ENCODE assay signal across 26 cellular contexts in the genomic region with DNA sequence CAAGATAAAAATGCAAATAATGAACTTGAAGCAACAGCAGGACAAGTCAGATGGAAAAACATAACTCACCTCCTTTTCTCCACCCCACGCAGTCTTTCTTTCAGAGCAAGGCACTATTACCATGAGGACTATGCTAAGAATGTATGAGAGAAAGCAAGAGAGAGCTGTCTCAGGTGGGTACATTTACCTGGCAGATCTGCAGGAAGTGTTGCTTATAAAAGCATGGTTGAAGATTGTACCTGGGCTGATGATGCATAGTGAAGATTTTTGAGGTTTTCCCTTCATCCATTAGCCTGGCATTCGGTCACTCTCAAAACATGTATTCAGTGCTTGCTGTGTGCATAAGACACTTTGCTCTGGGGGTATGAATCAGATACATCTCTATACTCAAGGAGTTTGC.
DNase-seq lines count a peak whose midpoint lies in the region; ATAC-seq, FAIRE-seq and TF ChIP-seq lines count a peak whose summit lies in the region.
"Had no signal": no experiment of that assay in that cellular context is flagged by ENCODE, and none has a peak within 500 bp of the region (broad histone marks: within the 10 kb centered on the region; RNA-seq: fewer than 3 reads in every experiment).

No MANE protein-coding gene starts in this region.

- peak; percentile 29 for ATAC-seq in mucosa of descending colon
- no peak for ATAC-seq in GM21737 (IDR thresholded peaks at IDR 0.05; ENCODE audit: unreplicated experiment)
- ATAC-seq: activated naive CD4-positive, alpha-beta T cell treated with anti-CD3 and anti-CD28 coated beads, Interleukin-2, amount 50 U/mL, for 72 hours; gastrocnemius medialis; natural killer cell; right cardiac atrium had no signal

- H3K9me3 ChIP-seq in PC-9 (ENCODE audit: insufficient read depth, low read depth) (no peaks in the 10 kb centered on the region), mucosa of descending colon (no peaks in the 10 kb centered on the region)
- H3K9me3 ChIP-seq: ascending aorta, BLaER1, gastrocnemius medialis, HAP-1, transverse colon had no signal

- H3K27ac ChIP-seq in PC-9 = peak overlapping the region; percentile 46; the same call in 1 of the 2 replicates
- H3K27ac ChIP-seq: ascending aorta, BLaER1, gastrocnemius medialis, transverse colon had no signal

- H3K4me1 ChIP-seq in PC-9 (replicated peaks; ENCODE audit: insufficient read depth) = peaks cover 58% of the 10 kb centered on the region
- H3K4me1 ChIP-seq in mucosa of descending colon (ENCODE audit: low read depth) = no peaks in the 10 kb centered on the region
- H3K4me1 ChIP-seq: ascending aorta, gastrocnemius medialis, HAP-1 had no signal

- TF ChIP-seq CTCF in PC-9 (conservative IDR thresholded peaks at IDR 0.05) (no peak), bronchial epithelial cell (IDR thresholded peaks at IDR 0.05; ENCODE audit: insufficient read depth, low read length, severe bottlenecking) (no peak), mucosa of descending colon (IDR thresholded peaks at IDR 0.05) (no peak)

- no TSS peak for BruUV-seq in PC-9 (replicated peaks; lab: Mats Ljungman, UMichigan)

- no peak overlapping the region for H2AFZ ChIP-seq in PC-9

- H3F3A ChIP-seq in PC-9 (ENCODE audit: insufficient read depth, low read depth) = peaks cover 12% of the 10 kb centered on the region; the same call in 1 of the 2 replicates

- no peaks in the 10 kb centered on the region for H3K9me2 ChIP-seq in PC-9 (ENCODE audit: insufficient read depth)

- FAIRE-seq in bronchial epithelial cell (lab: Jason Lieb, UNC) = no peak
- FAIRE-seq: GM18507 had no signal

- POLR2A ChIA-PET in PC-9 (lab: Charles Lee; ENCODE audit: unreplicated experiment) = interaction anchor here (0.6 to 1.0 kb wide), 4 partner anchors 10 to 272 kb away, joined by 3 to 7 read pairs (median 6); no protein-coding TSS in a partner anchor

- peak overlapping the region; percentile 35; the same call in 1 of the 2 replicates for H3K4me2 ChIP-seq in PC-9

- CTCF ChIA-PET in PC-9 (lab: Charles Lee) = interaction anchor here (0.8 kb wide), 1 partner anchor 23 kb away, joined by 4 read pairs; no protein-coding TSS in a partner anchor

- H3K4me3 ChIP-seq in PC-9 (no peak overlapping the region), bronchial epithelial cell (ENCODE audit: low read depth, low read length) (no peak overlapping the region), mucosa of descending colon (no peak overlapping the region)
- H3K4me3 ChIP-seq: ascending aorta, BLaER1, gastrocnemius medialis, HAP-1, transverse colon had no signal

- DNase-seq in ELR (ENCODE audit: low read depth) (peak; percentile 28), PC-9 (peak; percentile 35 to 83), bronchial epithelial cell (ENCODE audit: low read depth) (peak; percentile 90), mucosa of descending colon (no peak), HUDEP-2 (lab: John Stamatoyannopoulos, UW; ENCODE audit: unreplicated experiment in 76 of 76) (no peak), T-helper 1 cell (no peak), SIG-M5 treated with dmso at 0.1 percent for 504 hours (lab: John Stamatoyannopoulos, UW; ENCODE audit: unreplicated experiment) (no peak)
- DNase-seq: activated CD4-positive, alpha-beta memory T cell treated with anti-CD3 and anti-CD28 coated beads, Interleukin-2, amount 10 ng/mL, durations not matched to agents 7 days and 5 days; endodermal cell; gastrocnemius medialis; GF-D8; hypothalamus; MV-4-11; natural killer cell; NCI-H146; NCI-H446; right cardiac atrium; SHP77; stimulated activated CD4-positive, alpha-beta T cell treated with anti-CD3 and anti-CD28 coated beads, Interleukin-2, amount 100 ng/mL, for 48 hours; transverse colon had no signal

- no peaks in the 10 kb centered on the region for H3K36me3 ChIP-seq in PC-9 (ENCODE audit: low read depth)
- H3K36me3 ChIP-seq in bronchial epithelial cell (ENCODE audit: control insufficient read depth, insufficient read depth, low read length) = no peaks in the 10 kb centered on the region
- no peaks in the 10 kb centered on the region for H3K36me3 ChIP-seq in mucosa of descending colon (ENCODE audit: low read depth)
- H3K36me3 ChIP-seq: ascending aorta, BLaER1, gastrocnemius medialis, HAP-1, transverse colon had no signal

- intact Hi-C loops in PC-9 (cut with micrococcal nuclease; ENCODE audit: unreplicated experiment) = loop anchor here (1.0 to 10.0 kb wide), 3 partner anchors 21 to 204 kb away; no protein-coding TSS in a partner anchor
- intact Hi-C loops in mucosa of descending colon (cut with DNase I, micrococcal nuclease) = no loop called here

- no peaks in the 10 kb centered on the region for H4K20me1 ChIP-seq in PC-9 (ENCODE audit: insufficient read depth)
- H4K20me1 ChIP-seq: BLaER1 had no signal

- H3K79me2 ChIP-seq in PC-9 (ENCODE audit: low read depth) = no peaks in the 10 kb centered on the region

- H3K27me3 ChIP-seq in PC-9 (ENCODE audit: insufficient read depth, low read depth) (no peaks in the 10 kb centered on the region), bronchial epithelial cell (ENCODE audit: control insufficient read depth, insufficient read depth, low read length) (no peaks in the 10 kb centered on the region)
- H3K27me3 ChIP-seq: ascending aorta, BLaER1, gastrocnemius medialis, transverse colon had no signal

Comparison
In these comparisons a context has a peak if more than half of its experiments do, and no peak if none do; other contexts are left out.
1. DNase-seq: peak in ELR (single experiment), PC-9 (2 of 2) and bronchial epithelial cell (single experiment); none in mucosa of descending colon (0 of 3), HUDEP-2 (0 of 76), T-helper 1 cell (0 of 5) and SIG-M5 treated with dmso at 0.1 percent for 504 hours (single experiment).